Comparison of ENCODE assay signal across 22 cellular contexts in the genomic region with DNA sequence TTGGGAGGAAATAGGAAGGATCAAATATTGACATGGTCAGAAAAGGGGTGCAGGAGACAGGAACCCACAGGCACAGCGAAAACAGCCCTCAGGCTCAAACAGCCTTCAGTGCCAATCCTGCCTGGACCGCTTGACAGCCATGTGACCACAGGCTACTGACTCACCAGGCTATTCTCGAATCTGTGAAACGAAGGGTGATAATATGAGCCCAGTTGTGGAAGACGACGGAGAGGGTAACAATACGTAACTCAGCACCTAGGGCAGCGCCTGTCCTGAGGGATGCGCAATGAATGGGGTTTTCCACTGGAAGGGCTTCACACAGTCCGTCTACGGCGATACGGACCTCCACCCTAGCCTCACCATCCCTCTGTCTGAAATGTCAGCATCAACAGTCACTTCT.
DNase-seq lines count a peak whose midpoint lies in the region; ATAC-seq and TF ChIP-seq lines count a peak whose summit lies in the region.
"Had no signal": no experiment of that assay in that cellular context is flagged by ENCODE, and none has a peak within 500 bp of the region (broad histone marks: within the 10 kb centered on the region; RNA-seq: fewer than 3 reads in every experiment).

No MANE protein-coding gene starts in this region.

- H3K27me3 ChIP-seq in left lung (peaks cover 7 to 89% of the 10 kb centered on the region in 2 donors), gastrocnemius medialis (peaks cover 0 to 3% (median 0%) of the 10 kb centered on the region in 3 donors), HAP-1 (ENCODE audit: low read depth) (no peaks in the 10 kb centered on the region)

- H3K4me1 ChIP-seq in left lung (peaks cover 3 to 79% of the 10 kb centered on the region in 2 donors), gastrocnemius medialis (no peaks in the 10 kb centered on the region), HAP-1 (no peaks in the 10 kb centered on the region)
- H3K4me1 ChIP-seq: Caco-2 had no signal

- TF ChIP-seq CTCF in left lung (IDR thresholded peaks at IDR 0.05) = no peak
- no peak for TF ChIP-seq CTCF in gastrocnemius medialis (IDR thresholded peaks at IDR 0.05 in 4 of 5, conservative IDR thresholded peaks at IDR 0.05 in 1 of 5)

- ATAC-seq in left lung (peak; percentile 9), gastrocnemius medialis (peak; percentile 68 to 72)
- ATAC-seq: natural killer cell treated with Interleukin-12 subunit alpha and Interleukin-12 subunit beta and Interleukin-15 and Interleukin-18, amount 100 ng/mL, for 72 hours; stimulated activated effector memory CD8-positive, alpha-beta T cell treated with anti-CD3 and anti-CD28 coated beads, Interleukin-12 subunit alpha, Interleukin-12 subunit beta, amount 100 ng/mL, for 72 hours had no signal

- no peak overlapping the region for H3K4me3 ChIP-seq in left lung
- H3K4me3 ChIP-seq in gastrocnemius medialis = no peak overlapping the region
- no peak overlapping the region for H3K4me3 ChIP-seq in HAP-1
- H3K4me3 ChIP-seq: tibial artery had no signal

- intact Hi-C loops in left lung (cut with DNase I) (no loop called here), gastrocnemius medialis (cut with DNase I; ENCODE audit: low total_unique reads) (no loop called here)

- DNase-seq in caudate nucleus (lab: John Stamatoyannopoulos, UW) (peak in 5 of 61 donors; percentile 22 to 43 (median 22)), left lung (no peak), gastrocnemius medialis (peak in 1 of 2 donors; percentile 33), SKM-1 treated with dmso at 0.1 percent for 144 hours (lab: John Stamatoyannopoulos, UW; ENCODE audit: unreplicated experiment) (no peak), mesenteric fat pad (ENCODE audit: low spot score) (no peak), HAP-1 (ENCODE audit: low spot score in 2 of 2) (no peak), COLO668 (lab: John Stamatoyannopoulos, UW; ENCODE audit: unreplicated experiment) (no peak)
- DNase-seq: activated CD4-positive, alpha-beta T cell treated with anti-CD3 and anti-CD28 coated beads, Interleukin-2, amount 50 U/mL, for 4 hours; activated T-cell treated with anti-CD3 and anti-CD28 coated beads for 4 hours; Caco-2; EL; endodermal cell; Kasumi-1; mesendoderm; NCI-H1436; NCI-H526 treated with DMSO at 0.1 percent for 48 hours; SIG-M5; stimulated activated CD4-positive, alpha-beta T cell treated with anti-CD3 and anti-CD28 coated beads, Interleukin-15, amount 100 ng/mL, for 24 hours; tibial artery had no signal

- in situ Hi-C loops in gastrocnemius medialis (cut with MboI; ENCODE audit: low sequenced_read_pairs in 4 of 4) = no loop called here
- in situ Hi-C loops in HAP-1 (cut with MboI; ENCODE audit: low sequenced_read_pairs) = loop anchor here (25.0 kb wide), 1 partner anchor 110 kb away; a partner anchor contains a TSS

- H3K27ac ChIP-seq in caudate nucleus (ENCODE audit: low read depth, low read length) (peak overlapping the region; percentile 20), left lung (no peak overlapping the region), gastrocnemius medialis (peak overlapping the region in 3 of 4 donors; percentile 8 to 28 (median 20))
- H3K27ac ChIP-seq: tibial artery had no signal

- TF ChIP-seq EP300 in Ishikawa (IDR thresholded peaks at IDR 0.05; ENCODE audit: borderline replicate concordance) = no peak

- H3K36me3 ChIP-seq in left lung (no peaks in the 10 kb centered on the region), gastrocnemius medialis (no peaks in the 10 kb centered on the region), HAP-1 (replicated peaks) (no peaks in the 10 kb centered on the region)
- H3K36me3 ChIP-seq: tibial artery had no signal

- H3K9me3 ChIP-seq in left lung (no peaks in the 10 kb centered on the region), gastrocnemius medialis (no peaks in the 10 kb centered on the region), HAP-1 (peaks cover 3% of the 10 kb centered on the region; the same call in 1 of the 2 replicates)
- H3K9me3 ChIP-seq: Caco-2, tibial artery had no signal

- no peak for TF ChIP-seq POLR2A in gastrocnemius medialis (IDR thresholded peaks at IDR 0.05)

- TF ChIP-seq RAD21 in Ishikawa (IDR thresholded peaks at IDR 0.05; ENCODE audit: low read depth) = no peak

TF ChIP-seq in Ishikawa, 13 proteins besides CTCF, POLR2A, EP300 and RAD21:
- TF ChIP-seq, protein P1, sequence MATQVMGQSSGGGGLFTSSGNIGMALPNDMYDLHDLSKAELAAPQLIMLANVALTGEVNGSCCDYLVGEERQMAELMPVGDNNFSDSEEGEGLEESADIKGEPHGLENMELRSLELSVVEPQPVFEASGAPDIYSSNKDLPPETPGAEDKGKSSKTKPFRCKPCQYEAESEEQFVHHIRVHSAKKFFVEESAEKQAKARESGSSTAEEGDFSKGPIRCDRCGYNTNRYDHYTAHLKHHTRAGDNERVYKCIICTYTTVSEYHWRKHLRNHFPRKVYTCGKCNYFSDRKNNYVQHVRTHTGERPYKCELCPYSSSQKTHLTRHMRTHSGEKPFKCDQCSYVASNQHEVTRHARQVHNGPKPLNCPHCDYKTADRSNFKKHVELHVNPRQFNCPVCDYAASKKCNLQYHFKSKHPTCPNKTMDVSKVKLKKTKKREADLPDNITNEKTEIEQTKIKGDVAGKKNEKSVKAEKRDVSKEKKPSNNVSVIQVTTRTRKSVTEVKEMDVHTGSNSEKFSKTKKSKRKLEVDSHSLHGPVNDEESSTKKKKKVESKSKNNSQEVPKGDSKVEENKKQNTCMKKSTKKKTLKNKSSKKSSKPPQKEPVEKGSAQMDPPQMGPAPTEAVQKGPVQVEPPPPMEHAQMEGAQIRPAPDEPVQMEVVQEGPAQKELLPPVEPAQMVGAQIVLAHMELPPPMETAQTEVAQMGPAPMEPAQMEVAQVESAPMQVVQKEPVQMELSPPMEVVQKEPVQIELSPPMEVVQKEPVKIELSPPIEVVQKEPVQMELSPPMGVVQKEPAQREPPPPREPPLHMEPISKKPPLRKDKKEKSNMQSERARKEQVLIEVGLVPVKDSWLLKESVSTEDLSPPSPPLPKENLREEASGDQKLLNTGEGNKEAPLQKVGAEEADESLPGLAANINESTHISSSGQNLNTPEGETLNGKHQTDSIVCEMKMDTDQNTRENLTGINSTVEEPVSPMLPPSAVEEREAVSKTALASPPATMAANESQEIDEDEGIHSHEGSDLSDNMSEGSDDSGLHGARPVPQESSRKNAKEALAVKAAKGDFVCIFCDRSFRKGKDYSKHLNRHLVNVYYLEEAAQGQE (IDR thresholded peaks at IDR 0.05; ENCODE audit: low read depth) = peak; percentile 47; the same call in 1 of the 2 replicates
- TF ChIP-seq, protein P2, sequence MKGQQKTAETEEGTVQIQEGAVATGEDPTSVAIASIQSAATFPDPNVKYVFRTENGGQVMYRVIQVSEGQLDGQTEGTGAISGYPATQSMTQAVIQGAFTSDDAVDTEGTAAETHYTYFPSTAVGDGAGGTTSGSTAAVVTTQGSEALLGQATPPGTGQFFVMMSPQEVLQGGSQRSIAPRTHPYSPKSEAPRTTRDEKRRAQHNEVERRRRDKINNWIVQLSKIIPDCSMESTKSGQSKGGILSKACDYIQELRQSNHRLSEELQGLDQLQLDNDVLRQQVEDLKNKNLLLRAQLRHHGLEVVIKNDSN (IDR thresholded peaks at IDR 0.05) = no peak

Comparison
In these comparisons a context has a peak if more than half of its experiments do, and no peak if none do; other contexts are left out.
1. H3K27ac ChIP-seq: peak in caudate nucleus (single experiment) and gastrocnemius medialis (3 of 4); none in left lung (0 of 2).